Comparison of ENCODE assay signal across 25 cellular contexts in genomic region chr16:66937725-66938337, GRCh38. TPM values are rescaled to one million over a fixed set of nuclear protein-coding genes. Genes with fewer than 3 reads are reported as not detected.
DNase-seq lines count a peak whose midpoint lies in the region; ATAC-seq and TF ChIP-seq lines count a peak whose summit lies in the region.
"Had no signal": no experiment of that assay in that cellular context is flagged by ENCODE, and none has a peak within 500 bp of the region (broad histone marks: within the 10 kb centered on the region; RNA-seq: fewer than 3 reads in every experiment).

No MANE protein-coding gene starts in this region.

- no peak for TF ChIP-seq CTCF in brain (conservative IDR thresholded peaks at IDR 0.05)
- TF ChIP-seq CTCF in type B pancreatic cell (conservative IDR thresholded peaks at IDR 0.05), result no peak
- TF ChIP-seq CTCF in lower lobe of right lung (IDR thresholded peaks at IDR 0.05), result no peak

- peak overlapping the region; percentile 98 for H3K4me3 Mint-ChIP-seq in activated naive CD8-positive, alpha-beta T cell
- H3K4me3 Mint-ChIP-seq in activated naive CD8-positive, alpha-beta T cell treated with anti-CD3 and anti-CD28 coated beads, Interleukin-2, amount 50 U/mL, for 24 hours, result no peak overlapping the region
- H3K4me3 Mint-ChIP-seq in brain (peak overlapping the region; percentile 71 to 99 (median 95)), type B pancreatic cell (peak overlapping the region; percentile 68)
- H3K4me3 Mint-ChIP-seq in naive thymus-derived CD4-positive, alpha-beta T cell, result peak overlapping the region in 6 of 10 donors; percentile 17 to 98 (median 54)
- H3K4me3 Mint-ChIP-seq: GM23338; stimulated activated memory B cell treated with anti-CD40 and anti-IgM and Interleukin-4, amounts not matched to agents 10 μg/mL and 1 μg/mL and 100 μg/mL, for 72 hours had no signal

- H3K36me3 Mint-ChIP-seq in activated naive CD8-positive, alpha-beta T cell, result peaks cover 3% of the 10 kb centered on the region
- H3K36me3 Mint-ChIP-seq in activated naive CD8-positive, alpha-beta T cell treated with anti-CD3 and anti-CD28 coated beads, Interleukin-2, amount 50 U/mL, for 24 hours (ENCODE audit: low read depth), result peaks cover 20% of the 10 kb centered on the region
- H3K36me3 Mint-ChIP-seq in brain (peaks cover 57% of the 10 kb centered on the region), type B pancreatic cell (peaks cover 6% of the 10 kb centered on the region)
- peaks cover 4 to 27% (median 8%) of the 10 kb centered on the region in 5 donors for H3K36me3 Mint-ChIP-seq in naive thymus-derived CD4-positive, alpha-beta T cell

- H3K4me1 Mint-ChIP-seq in activated naive CD8-positive, alpha-beta T cell (ENCODE audit: low read depth), result peaks cover 33% of the 10 kb centered on the region
- H3K4me1 Mint-ChIP-seq in activated naive CD8-positive, alpha-beta T cell treated with anti-CD3 and anti-CD28 coated beads, Interleukin-2, amount 50 U/mL, for 24 hours, result peaks cover 39% of the 10 kb centered on the region
- peaks cover 46% of the 10 kb centered on the region for H3K4me1 Mint-ChIP-seq in brain
- H3K4me1 Mint-ChIP-seq in naive thymus-derived CD4-positive, alpha-beta T cell, result peaks cover 27 to 51% (median 42%) of the 10 kb centered on the region in 7 donors
- peaks cover 27% of the 10 kb centered on the region for H3K4me1 Mint-ChIP-seq in type B pancreatic cell (ENCODE audit: unreplicated experiment)

- intact Hi-C loops in naive thymus-derived CD4-positive, alpha-beta T cell (cut with micrococcal nuclease), result loop anchor here in 1 of 2 donors (10.0 kb wide), 1 partner anchor 1907 kb away; the partner anchor contains the start of gene TANGO6
- intact Hi-C loops in lower lobe of right lung (cut with DNase I), result no loop called here

- H3K4me3 ChIP-seq in naive thymus-derived CD4-positive, alpha-beta T cell (ENCODE audit: low read length), result no peak overlapping the region
- H3K4me3 ChIP-seq in lower lobe of right lung, result no peak overlapping the region
- H3K4me3 ChIP-seq: A549, breast epithelium, GM23338, lung, tibial artery had no signal

- CTCF ChIA-PET in naive thymus-derived CD4-positive, alpha-beta T cell (lab: Charles Lee), result no interaction called here
- CTCF ChIA-PET in HEK293T (lab: Yijun Ruan, JAX), result no interaction called here

- H3K27ac Mint-ChIP-seq in activated naive CD8-positive, alpha-beta T cell, result peak overlapping the region; percentile 54
- no peak overlapping the region for H3K27ac Mint-ChIP-seq in activated naive CD8-positive, alpha-beta T cell treated with anti-CD3 and anti-CD28 coated beads, Interleukin-2, amount 50 U/mL, for 24 hours
- H3K27ac Mint-ChIP-seq in brain, result peak overlapping the region in 4 of 5 experiments; percentile 9 to 89 (median 28)
- H3K27ac Mint-ChIP-seq in naive thymus-derived CD4-positive, alpha-beta T cell, result peak overlapping the region in 4 of 9 donors; percentile 11 to 70 (median 60)
- H3K27ac Mint-ChIP-seq in type B pancreatic cell, result no peak overlapping the region
- H3K27ac Mint-ChIP-seq: CD8-positive, alpha-beta T cell; GM23338; stimulated activated memory B cell treated with anti-CD40 and anti-IgM and Interleukin-4, amounts not matched to agents 10 μg/mL and 1 μg/mL and 100 μg/mL, for 72 hours had no signal

- DNase-seq in activated naive CD8-positive, alpha-beta T cell treated with anti-CD3 and anti-CD28 coated beads, Interleukin-2, amount 50 U/mL, for 24 hours, result no peak
- DNase-seq in naive thymus-derived CD4-positive, alpha-beta T cell, result no peak
- no peak for DNase-seq in type B pancreatic cell (ENCODE audit: extremely low spot score, unreplicated experiment)
- DNase-seq in HEK293T (ENCODE audit: extremely low spot score), result no peak
- no peak for DNase-seq in lower lobe of right lung
- DNase-seq: activated CD4-positive, alpha-beta T cell treated with anti-CD3 and anti-CD28 coated beads, Interleukin-2, amount 50 U/mL, for 4 hours; activated T-cell treated with anti-CD3 and anti-CD28 coated beads, Interleukin-2, amount 50 U/mL, for 48 hours; CD8-positive, alpha-beta T cell; KG1; NCI-H1048; NCI-H2081; NCI-H510A; stimulated activated CD4-positive, alpha-beta T cell treated with anti-CD3 and anti-CD28 coated beads, Interleukin-15, amount 100 ng/mL, for 24 hours; SW 1271; tibial artery had no signal

- no peak overlapping the region for H3K27ac ChIP-seq in naive thymus-derived CD4-positive, alpha-beta T cell (ENCODE audit: low read depth, low read length)
- H3K27ac ChIP-seq in lower lobe of right lung, result no peak overlapping the region
- H3K27ac ChIP-seq: A549, breast epithelium, tibial artery had no signal

- H3K9me3 ChIP-seq in naive thymus-derived CD4-positive, alpha-beta T cell (ENCODE audit: control insufficient read depth in 2 of 3, low read length in 3 of 3), result no peaks in the 10 kb centered on the region
- no peaks in the 10 kb centered on the region for H3K9me3 ChIP-seq in lower lobe of right lung
- H3K9me3 ChIP-seq: A549, breast epithelium, tibial artery had no signal

- H3K9me3 Mint-ChIP-seq in activated naive CD8-positive, alpha-beta T cell (ENCODE audit: low read depth), result no peaks in the 10 kb centered on the region
- no peaks in the 10 kb centered on the region for H3K9me3 Mint-ChIP-seq in activated naive CD8-positive, alpha-beta T cell treated with anti-CD3 and anti-CD28 coated beads, Interleukin-2, amount 50 U/mL, for 24 hours
- H3K9me3 Mint-ChIP-seq in brain (no peaks in the 10 kb centered on the region), type B pancreatic cell (no peaks in the 10 kb centered on the region)
- H3K9me3 Mint-ChIP-seq in naive thymus-derived CD4-positive, alpha-beta T cell, result peaks cover 0 to 8% (median 0%) of the 10 kb centered on the region in 11 donors
- H3K9me3 Mint-ChIP-seq: CD8-positive, alpha-beta T cell; GM23338; stimulated activated memory B cell treated with anti-CD40 and anti-IgM and Interleukin-4, amounts not matched to agents 10 μg/mL and 1 μg/mL and 100 μg/mL, for 72 hours had no signal

- ATAC-seq in activated naive CD8-positive, alpha-beta T cell treated with anti-CD3 and anti-CD28 coated beads, Interleukin-2, amount 50 U/mL, for 24 hours, result no peak
- no peak for ATAC-seq in naive thymus-derived CD4-positive, alpha-beta T cell
- ATAC-seq in HG02870 (IDR thresholded peaks at IDR 0.05; ENCODE audit: unreplicated experiment) (no peak), lower lobe of right lung (no peak)
- ATAC-seq: A549; CD8-positive, alpha-beta T cell; GM23338; stimulated activated memory B cell treated with anti-CD40 and anti-IgM and Interleukin-4, amounts not matched to agents 10 μg/mL and 1 μg/mL and 100 μg/mL, for 72 hours had no signal

- no peaks in the 10 kb centered on the region for H3K27me3 Mint-ChIP-seq in activated naive CD8-positive, alpha-beta T cell
- no peaks in the 10 kb centered on the region for H3K27me3 Mint-ChIP-seq in activated naive CD8-positive, alpha-beta T cell treated with anti-CD3 and anti-CD28 coated beads, Interleukin-2, amount 50 U/mL, for 24 hours
- H3K27me3 Mint-ChIP-seq in brain (peaks cover 15% of the 10 kb centered on the region), type B pancreatic cell (no peaks in the 10 kb centered on the region)
- H3K27me3 Mint-ChIP-seq in naive thymus-derived CD4-positive, alpha-beta T cell, result no peaks in the 10 kb centered on the region
- H3K27me3 Mint-ChIP-seq: stimulated activated memory B cell treated with anti-CD40 and anti-IgM and Interleukin-4, amounts not matched to agents 10 μg/mL and 1 μg/mL and 100 μg/mL, for 72 hours had no signal

- POLR2A ChIA-PET in naive thymus-derived CD4-positive, alpha-beta T cell (lab: Charles Lee), result no interaction called here
- POLR2A ChIA-PET in HEK293T (lab: Yijun Ruan, JAX), result interaction anchor here (1.0 kb wide), 1 partner anchor 23 kb away, joined by 3 read pairs; the partner anchor contains the start of gene CES3

- H3K36me3 ChIP-seq in naive thymus-derived CD4-positive, alpha-beta T cell (ENCODE audit: control insufficient read depth in 2 of 3, insufficient read depth in 3 of 3, low read length in 3 of 3), result peaks cover 0 to 54% (median 7%) of the 10 kb centered on the region in 3 experiments
- peaks cover 57% of the 10 kb centered on the region for H3K36me3 ChIP-seq in lower lobe of right lung

- no peaks in the 10 kb centered on the region for H3K27me3 ChIP-seq in naive thymus-derived CD4-positive, alpha-beta T cell (ENCODE audit: control insufficient read depth in 2 of 2, insufficient read depth in 2 of 2, low read length in 2 of 2)
- no peaks in the 10 kb centered on the region for H3K27me3 ChIP-seq in lower lobe of right lung (ENCODE audit: low read depth)
- H3K27me3 ChIP-seq: breast epithelium, tibial artery had no signal

- peaks cover 21 to 23% of the 10 kb centered on the region in 2 donors for H3K4me1 ChIP-seq in naive thymus-derived CD4-positive, alpha-beta T cell (ENCODE audit: control insufficient read depth in 2 of 2, insufficient read depth in 2 of 2, low read length in 2 of 2)
- peaks cover 37% of the 10 kb centered on the region for H3K4me1 ChIP-seq in lower lobe of right lung

RNA-seq across cellular contexts. Expression of gene CES2, which starts 2.5 kb away (rescaled TPM):
- 37.5 TPM for polyA plus RNA-seq in brain (ENCODE audit: insufficient read depth, low read depth, low replicate concordance)
- 10 to 100 TPM; 40.5 to 64.7 (median 55.3) TPM for total RNA-seq in naive thymus-derived CD4-positive, alpha-beta T cell
- 10 to 100 TPM; 29.2 to 43.6 TPM for polyA plus RNA-seq in naive thymus-derived CD4-positive, alpha-beta T cell
- total RNA-seq in type B pancreatic cell (ENCODE audit: low replicate concordance) (44.9 and 54.1 TPM in 2 replicates), lower lobe of right lung (35.1 TPM)

RNA-seq across cellular contexts. Expression of gene CIAO2B, which starts 3.6 kb away (rescaled TPM):
- 309 TPM for polyA plus RNA-seq in brain (ENCODE audit: insufficient read depth, low read depth, low replicate concordance)
- 100 to 1,000 TPM in 1 of 5 experiments, 10 to 100 TPM in 4; 47.0 to 116 (median 58.5) TPM for total RNA-seq in naive thymus-derived CD4-positive, alpha-beta T cell
- 10 to 100 TPM; 89.0 to 93.4 TPM for polyA plus RNA-seq in naive thymus-derived CD4-positive, alpha-beta T cell
- total RNA-seq in type B pancreatic cell (ENCODE audit: low replicate concordance) (71.3 and 74.2 TPM in 2 replicates), lower lobe of right lung (76.8 TPM)

RNA-seq across cellular contexts. Expression of gene RRAD, which starts 12.5 kb away (rescaled TPM):
- 2.1 TPM for polyA plus RNA-seq in brain (ENCODE audit: insufficient read depth, low read depth, low replicate concordance)
- 1 to 10 TPM in 1 of 5 experiments, under 1 TPM in 4; 0.24 to 1.6 (median 0.88) TPM for total RNA-seq in naive thymus-derived CD4-positive, alpha-beta T cell
- not detected for polyA plus RNA-seq in naive thymus-derived CD4-positive, alpha-beta T cell
- total RNA-seq in type B pancreatic cell (ENCODE audit: low replicate concordance), result 1.3 and 2.5 TPM in 2 replicates
- total RNA-seq in lower lobe of right lung, result 11.8 TPM
- total RNA-seq: GM23338 had no signal

RNA-seq across cellular contexts. Expression of gene CDH16, which starts 19.1 kb away (rescaled TPM):
- not detected for polyA plus RNA-seq in brain (ENCODE audit: insufficient read depth, low read depth, low replicate concordance)
- not detected for total RNA-seq in naive thymus-derived CD4-positive, alpha-beta T cell
- not detected for polyA plus RNA-seq in naive thymus-derived CD4-positive, alpha-beta T cell
- total RNA-seq in type B pancreatic cell (ENCODE audit: low replicate concordance), result 0.55 and 1.7 TPM in 2 replicates
- total RNA-seq in lower lobe of right lung, result not detected
- total RNA-seq: breast epithelium; CD8-positive, alpha-beta T cell; dermis microvascular lymphatic vessel endothelial cell; glomerular endothelial cell; GM23338 had no signal
- polyA plus RNA-seq: GM23338 had no signal

RNA-seq across cellular contexts. Expression of gene CES3, which starts 23.2 kb away (rescaled TPM):
- 0.93 TPM for polyA plus RNA-seq in brain (ENCODE audit: insufficient read depth, low read depth, low replicate concordance)
- total RNA-seq in naive thymus-derived CD4-positive, alpha-beta T cell, result 10 to 100 TPM in 1 of 5 experiments, under 1 TPM in 3, not detected in 1; 0.32 to 11.5 (median 0.77) TPM
- polyA plus RNA-seq in naive thymus-derived CD4-positive, alpha-beta T cell, result not detected
- total RNA-seq in type B pancreatic cell (ENCODE audit: low replicate concordance) (0.48 and 1.1 TPM in 2 replicates), lower lobe of right lung (2.5 TPM)
- total RNA-seq: dermis microvascular lymphatic vessel endothelial cell had no signal

Comparison
In these comparisons a context has a peak if more than half of its experiments do, and no peak if none do; other contexts are left out.
1. H3K27ac Mint-ChIP-seq: peak in activated naive CD8-positive, alpha-beta T cell (single experiment) and brain (4 of 5); none in activated naive CD8-positive, alpha-beta T cell treated with anti-CD3 and anti-CD28 coated beads, Interleukin-2, amount 50 U/mL, for 24 hours (single experiment) and type B pancreatic cell (single experiment).